Comparison of ENCODE assay signal across 17 cellular contexts in genomic region chr1:164635074-164635783, GRCh38.
DNase-seq lines count a peak whose midpoint lies in the region; ATAC-seq, FAIRE-seq and TF ChIP-seq lines count a peak whose summit lies in the region.
"Had no signal": no experiment of that assay in that cellular context is flagged by ENCODE, and none has a peak within 500 bp of the region (broad histone marks: within the 10 kb centered on the region; RNA-seq: fewer than 3 reads in every experiment).

No MANE protein-coding gene starts in this region.

- intact Hi-C loops in Caco-2 (cut with micrococcal nuclease; ENCODE audit: unreplicated experiment) = no loop called here
- intact Hi-C loops in esophagus muscularis mucosa (cut with DNase I) = loop anchor here (5.0 kb wide), 1 partner anchor 137 kb away; no protein-coding TSS in a partner anchor
- intact Hi-C loops in pancreas (cut with DNase I) = no loop called here
- intact Hi-C loops in lower lobe of right lung (cut with DNase I) = no loop called here

- no peak for ATAC-seq in pancreas
- ATAC-seq in GM21576 (IDR thresholded peaks at IDR 0.05; ENCODE audit: unreplicated experiment) = no peak
- ATAC-seq in lower lobe of right lung = no peak
- no peak for ATAC-seq in HG03457 (IDR thresholded peaks at IDR 0.05; ENCODE audit: unreplicated experiment)

- H3K4me3 ChIP-seq in Caco-2 (ENCODE audit: low read depth, low read length) = no peak overlapping the region
- H3K4me3 ChIP-seq in esophagus muscularis mucosa = no peak overlapping the region
- no peak overlapping the region for H3K4me3 ChIP-seq in pancreas
- no peak overlapping the region for H3K4me3 ChIP-seq in lower lobe of right lung

- no peaks in the 10 kb centered on the region for H3K36me3 ChIP-seq in Caco-2 (ENCODE audit: control insufficient read depth, insufficient read depth, low read length)
- H3K36me3 ChIP-seq in esophagus muscularis mucosa = no peaks in the 10 kb centered on the region
- H3K36me3 ChIP-seq in pancreas = no peaks in the 10 kb centered on the region
- no peaks in the 10 kb centered on the region for H3K36me3 ChIP-seq in lower lobe of right lung

- peak overlapping the region; percentile 72 to 81 (median 80) for H3K27ac ChIP-seq in esophagus muscularis mucosa (replicated peaks in 1 of 4)
- H3K27ac ChIP-seq in pancreas = peak overlapping the region; percentile 55 to 82 (median 72)
- H3K27ac ChIP-seq in lower lobe of right lung = no peak overlapping the region
- H3K27ac ChIP-seq: VCaP had no signal

- no peaks in the 10 kb centered on the region for H3K27me3 Mint-ChIP-seq in Caco-2 (ENCODE audit: insufficient read depth, unreplicated experiment)
- H3K27me3 Mint-ChIP-seq: stimulated activated naive CD8-positive, alpha-beta T cell treated with anti-CD3 and anti-CD28 coated beads, Interleukin-15, Interleukin-2, amounts not matched to agents 100 ng/mL and 50 ng/mL, for 24 hours had no signal

- peak overlapping the region; percentile 85 for H3K27ac Mint-ChIP-seq in Caco-2 (ENCODE audit: unreplicated experiment)
- H3K27ac Mint-ChIP-seq: activated T-helper 1 cell treated with anti-CD3 and anti-CD28 coated beads, Interleukin-12 subunit alpha, Interleukin-12 subunit beta, Interleukin-2, Interleukin-4 antibody, amounts not matched to agents 30 ng/mL and 10 ng/mL and 1 ng/mL, durations not matched to agents 14 hours and 24 hours and 36 hours; stimulated activated naive CD8-positive, alpha-beta T cell treated with anti-CD3 and anti-CD28 coated beads, Interleukin-15, Interleukin-2, amounts not matched to agents 100 ng/mL and 50 ng/mL, for 24 hours had no signal

- TF ChIP-seq POLR2A in esophagus muscularis mucosa (IDR thresholded peaks at IDR 0.05; ENCODE audit: low read depth) = no peak

- H3K9me3 ChIP-seq in Caco-2 (no peaks in the 10 kb centered on the region), esophagus muscularis mucosa (no peaks in the 10 kb centered on the region), pancreas (no peaks in the 10 kb centered on the region), lower lobe of right lung (no peaks in the 10 kb centered on the region)

- WGBS in esophagus muscularis mucosa = 66% methylated on average over 22 of the region's 22 CpGs
- WGBS in pancreas, 2 donors = 47% methylated on average over 22 of the region's 22 CpGs

- H3K27me3 ChIP-seq in Caco-2 (replicated peaks; ENCODE audit: control insufficient read depth, insufficient read depth, low read length) (no peaks in the 10 kb centered on the region), esophagus muscularis mucosa (no peaks in the 10 kb centered on the region), pancreas (no peaks in the 10 kb centered on the region), lower lobe of right lung (ENCODE audit: low read depth) (no peaks in the 10 kb centered on the region)

- H3K36me3 Mint-ChIP-seq in Caco-2 (ENCODE audit: insufficient read depth, unreplicated experiment) = peaks cover 28% of the 10 kb centered on the region

- no peak for TF ChIP-seq EP300 in esophagus muscularis mucosa (IDR thresholded peaks at IDR 0.05)

- BruUV-seq in Caco-2 (replicated peaks; lab: Mats Ljungman, UMichigan) = no TSS peak

- H3K9me3 Mint-ChIP-seq in Caco-2 (ENCODE audit: unreplicated experiment) = no peaks in the 10 kb centered on the region
- H3K9me3 Mint-ChIP-seq: activated T-helper 1 cell treated with anti-CD3 and anti-CD28 coated beads, Interleukin-12 subunit alpha, Interleukin-12 subunit beta, Interleukin-2, Interleukin-4 antibody, amounts not matched to agents 30 ng/mL and 10 ng/mL and 1 ng/mL, durations not matched to agents 14 hours and 24 hours and 36 hours; HFFc6 had no signal

- CTCF ChIA-PET in Caco-2 (lab: Charles Lee) = no interaction called here

- no peak for FAIRE-seq in pancreas (lab: Jason Lieb, UNC)
- FAIRE-seq: D721Med had no signal

- DNase-seq in Caco-2 = no peak
- peak; percentile 53 for DNase-seq in NCI-H69 (lab: John Stamatoyannopoulos, UW)
- no peak for DNase-seq in esophagus muscularis mucosa (ENCODE audit: extremely low spot score)
- DNase-seq in pancreas = no peak
- no peak for DNase-seq in lower lobe of right lung
- no peak for DNase-seq in NCI-H510A (lab: John Stamatoyannopoulos, UW)
- DNase-seq: GF-D8; HFFc6; NCI-H1105 treated with DMSO at 0.1 percent for 48 hours; NCI-H524 treated with DMSO at 0.1 percent for 48 hours; stimulated activated CD4-positive, alpha-beta T cell treated with anti-CD3 and anti-CD28 coated beads, Interleukin-12 subunit alpha, Interleukin-12 subunit beta, amount 100 ng/mL, for 4 hours had no signal

- H3K4me3 Mint-ChIP-seq in Caco-2 (ENCODE audit: unreplicated experiment) = no peak overlapping the region
- H3K4me3 Mint-ChIP-seq: activated T-helper 1 cell treated with anti-CD3 and anti-CD28 coated beads, Interleukin-12 subunit alpha, Interleukin-12 subunit beta, Interleukin-2, Interleukin-4 antibody, amounts not matched to agents 30 ng/mL and 10 ng/mL and 1 ng/mL, durations not matched to agents 14 hours and 24 hours and 36 hours; HFFc6; stimulated activated naive CD8-positive, alpha-beta T cell treated with anti-CD3 and anti-CD28 coated beads, Interleukin-15, Interleukin-2, amounts not matched to agents 100 ng/mL and 50 ng/mL, for 24 hours had no signal

- TF ChIP-seq CTCF in Caco-2 (IDR thresholded peaks at IDR 0.05; ENCODE audit: insufficient read depth in 1 of 2, low read depth in 1 of 2, low read length in 1 of 2, severe bottlenecking in 1 of 2, unreplicated experiment in 1 of 2) (no peak), esophagus muscularis mucosa (IDR thresholded peaks at IDR 0.05) (no peak), pancreas (IDR thresholded peaks at IDR 0.05) (no peak), lower lobe of right lung (IDR thresholded peaks at IDR 0.05) (no peak)

- POLR2A ChIA-PET in Caco-2 (lab: Charles Lee) = interaction anchor here (1.7 kb wide), 1 partner anchor 25 kb away, joined by 3 read pairs; no protein-coding TSS in a partner anchor

- H3K4me1 ChIP-seq in Caco-2 (peaks cover 79% of the 10 kb centered on the region), esophagus muscularis mucosa (peaks cover 73 to 99% (median 97%) of the 10 kb centered on the region in 4 donors), pancreas (peaks cover 72 to 99% (median 96%) of the 10 kb centered on the region in 3 donors), lower lobe of right lung (peaks cover 30% of the 10 kb centered on the region)

- H3K4me1 Mint-ChIP-seq in Caco-2 (ENCODE audit: low read depth, unreplicated experiment) = peaks cover 55% of the 10 kb centered on the region
